Comparison of ENCODE assay signal across 17 cellular contexts in genomic region chr18:13138822-13139139, GRCh38.
DNase-seq lines count a peak whose midpoint lies in the region; ATAC-seq and TF ChIP-seq lines count a peak whose summit lies in the region.
"Had no signal": no experiment of that assay in that cellular context is flagged by ENCODE, and none has a peak within 500 bp of the region (broad histone marks: within the 10 kb centered on the region; RNA-seq: fewer than 3 reads in every experiment).

No MANE protein-coding gene starts in this region.

- H3K4me3 Mint-ChIP-seq in CD4-positive, CD25-positive, alpha-beta regulatory T cell: peak overlapping the region; percentile 91 to 100 (median 98)
- H3K4me3 Mint-ChIP-seq in activated CD8-positive, alpha-beta T cell treated with anti-CD3 and anti-CD28 coated beads, Interleukin-2, amount 10 ng/mL, durations not matched to agents 7 days and 5 days: peak overlapping the region; percentile 98
- peak overlapping the region; percentile 92 to 99 (median 98) for H3K4me3 Mint-ChIP-seq in naive B cell

- POLR2A ChIA-PET in activated CD8-positive, alpha-beta T cell treated with anti-CD3 and anti-CD28 coated beads, Interleukin-2, amount 10 ng/mL, durations not matched to agents 7 days and 5 days (lab: Charles Lee): no interaction called here

- no peak for TF ChIP-seq EP300 in tibial nerve (IDR thresholded peaks at IDR 0.05)

- peaks cover 6 to 10% of the 10 kb centered on the region in 2 experiments for H3K9me3 ChIP-seq in CD4-positive, CD25-positive, alpha-beta regulatory T cell (ENCODE audit: control insufficient read depth in 2 of 2, low read length in 2 of 2)
- H3K9me3 ChIP-seq in tibial nerve: peaks cover 0 to 13% (median 0%) of the 10 kb centered on the region in 4 donors

- ATAC-seq in CD4-positive, CD25-positive, alpha-beta regulatory T cell (ENCODE audit: low read depth in 2 of 2): no peak
- no peak for ATAC-seq in activated CD8-positive, alpha-beta T cell treated with anti-CD3 and anti-CD28 coated beads, Interleukin-2, amount 10 ng/mL, durations not matched to agents 7 days and 5 days
- ATAC-seq in naive B cell (ENCODE audit: low read depth in 2 of 2) (no peak), GM21381 (IDR thresholded peaks at IDR 0.05; ENCODE audit: unreplicated experiment) (no peak), HG03469 (IDR thresholded peaks at IDR 0.05; ENCODE audit: unreplicated experiment) (no peak)

- WGBS in tibial nerve, 2 donors: 91 to 95% methylated on average over 5 of the region's 5 CpGs

- TF ChIP-seq CTCF in tibial nerve (IDR thresholded peaks at IDR 0.05): no peak

- H3K36me3 ChIP-seq in CD4-positive, CD25-positive, alpha-beta regulatory T cell (ENCODE audit: control insufficient read depth, insufficient read depth, low read length): no peaks in the 10 kb centered on the region
- no peaks in the 10 kb centered on the region for H3K36me3 ChIP-seq in tibial nerve
- H3K36me3 ChIP-seq: heart left ventricle had no signal

- peak overlapping the region; percentile 31 for H3K4me3 ChIP-seq in CD4-positive, CD25-positive, alpha-beta regulatory T cell (ENCODE audit: low read depth, low read length)
- no peak overlapping the region for H3K4me3 ChIP-seq in tibial nerve

- peaks cover 5% of the 10 kb centered on the region for H3K36me3 Mint-ChIP-seq in CD4-positive, CD25-positive, alpha-beta regulatory T cell
- peaks cover 6% of the 10 kb centered on the region for H3K36me3 Mint-ChIP-seq in activated CD8-positive, alpha-beta T cell treated with anti-CD3 and anti-CD28 coated beads, Interleukin-2, amount 10 ng/mL, durations not matched to agents 7 days and 5 days (ENCODE audit: low read depth)
- peaks cover 5 to 17% of the 10 kb centered on the region in 2 donors for H3K36me3 Mint-ChIP-seq in naive B cell

- H3K4me1 ChIP-seq in CD4-positive, CD25-positive, alpha-beta regulatory T cell (ENCODE audit: control insufficient read depth, insufficient read depth, low read length, poor library complexity, severe bottlenecking): peaks cover 28% of the 10 kb centered on the region
- H3K4me1 ChIP-seq in tibial nerve: peaks cover 0 to 14% (median 0%) of the 10 kb centered on the region in 4 donors

- CTCF ChIA-PET in activated CD8-positive, alpha-beta T cell treated with anti-CD3 and anti-CD28 coated beads, Interleukin-2, amount 10 ng/mL, durations not matched to agents 7 days and 5 days (lab: Charles Lee): interaction anchor here (2.8 kb wide), 1 partner anchor 21 kb away, joined by 23 read pairs; no protein-coding TSS in a partner anchor

- peaks cover 0 to 8% (median 6%) of the 10 kb centered on the region in 7 donors for H3K9me3 Mint-ChIP-seq in CD4-positive, CD25-positive, alpha-beta regulatory T cell
- H3K9me3 Mint-ChIP-seq in activated CD8-positive, alpha-beta T cell treated with anti-CD3 and anti-CD28 coated beads, Interleukin-2, amount 10 ng/mL, durations not matched to agents 7 days and 5 days (ENCODE audit: insufficient read depth): peaks cover 14% of the 10 kb centered on the region
- H3K9me3 Mint-ChIP-seq in naive B cell: peaks cover 0 to 12% (median 10%) of the 10 kb centered on the region in 7 donors

- no peaks in the 10 kb centered on the region for H3K27me3 ChIP-seq in CD4-positive, CD25-positive, alpha-beta regulatory T cell (ENCODE audit: control insufficient read depth, insufficient read depth, low read length)
- H3K27me3 ChIP-seq in tibial nerve: peaks cover 0 to 16% of the 10 kb centered on the region in 2 donors
- H3K27me3 ChIP-seq: dorsolateral prefrontal cortex had no signal

- no peak for TF ChIP-seq POLR2A in tibial nerve (IDR thresholded peaks at IDR 0.05)

- H3K4me1 Mint-ChIP-seq in CD4-positive, CD25-positive, alpha-beta regulatory T cell: peaks cover 10 to 23% (median 13%) of the 10 kb centered on the region in 4 donors
- H3K4me1 Mint-ChIP-seq in activated CD8-positive, alpha-beta T cell treated with anti-CD3 and anti-CD28 coated beads, Interleukin-2, amount 10 ng/mL, durations not matched to agents 7 days and 5 days (ENCODE audit: low read depth): peaks cover 32% of the 10 kb centered on the region
- peaks cover 14 to 32% (median 25%) of the 10 kb centered on the region in 3 donors for H3K4me1 Mint-ChIP-seq in naive B cell

- DNase-seq in CD4-positive, CD25-positive, alpha-beta regulatory T cell: peak in 1 of 3 donors; percentile 33
- peak; percentile 72 for DNase-seq in GF-D8 (lab: John Stamatoyannopoulos, UW)
- DNase-seq in activated CD8-positive, alpha-beta T cell treated with anti-CD3 and anti-CD28 coated beads, Interleukin-2, amount 10 ng/mL, durations not matched to agents 7 days and 5 days: no peak
- DNase-seq in naive B cell: no peak
- DNase-seq in GM03348 (ENCODE audit: low spot score): no peak
- DNase-seq in tibial nerve (ENCODE audit: low spot score in 2 of 2): no peak
- DNase-seq: activated CD4-positive, CD25-positive, alpha-beta regulatory T cell; dorsolateral prefrontal cortex; heart left ventricle; islet precursor cell; NCI-H1930; PC-9 had no signal

- H3K27ac Mint-ChIP-seq in CD4-positive, CD25-positive, alpha-beta regulatory T cell: peak overlapping the region; percentile 24 to 98 (median 97)
- peak overlapping the region; percentile 98 for H3K27ac Mint-ChIP-seq in activated CD8-positive, alpha-beta T cell treated with anti-CD3 and anti-CD28 coated beads, Interleukin-2, amount 10 ng/mL, durations not matched to agents 7 days and 5 days
- peak overlapping the region in 5 of 6 donors; percentile 92 to 98 (median 95) for H3K27ac Mint-ChIP-seq in naive B cell
- H3K27ac Mint-ChIP-seq: brain, progenitor cell of endocrine pancreas had no signal

- peak overlapping the region; percentile 48 for H3K27ac ChIP-seq in CD4-positive, CD25-positive, alpha-beta regulatory T cell (ENCODE audit: insufficient read depth, low read length, poor library complexity, severe bottlenecking)
- H3K27ac ChIP-seq in tibial nerve: no peak overlapping the region
- H3K27ac ChIP-seq: C4-2B, PC-9 had no signal

- peaks cover 9% of the 10 kb centered on the region for H3K27me3 Mint-ChIP-seq in CD4-positive, CD25-positive, alpha-beta regulatory T cell
- no peaks in the 10 kb centered on the region for H3K27me3 Mint-ChIP-seq in activated CD8-positive, alpha-beta T cell treated with anti-CD3 and anti-CD28 coated beads, Interleukin-2, amount 10 ng/mL, durations not matched to agents 7 days and 5 days (ENCODE audit: low read depth)
- H3K27me3 Mint-ChIP-seq in naive B cell: no peaks in the 10 kb centered on the region
